ENCODE assay signal across 13 cellular contexts in genomic region chr6:160236235-160236872, GRCh38. TPM values are rescaled to one million over a fixed set of nuclear protein-coding genes. Genes with fewer than 3 reads are reported as not detected.
DNase-seq lines count a peak whose midpoint lies in the region; FAIRE-seq and TF ChIP-seq lines count a peak whose summit lies in the region.
"Not testable (repeated sequence)": the region's sequence is repeated elsewhere in the genome, so short reads cannot be mapped to it uniquely, and the experiment has no call there.
"Had no signal": no experiment of that assay in that cellular context is flagged by ENCODE, and none has a peak within 500 bp of the region (broad histone marks: within the 10 kb centered on the region; RNA-seq: fewer than 3 reads in every experiment).

No MANE protein-coding gene starts in this region.

- WGBS in endodermal cell (ENCODE audit: insufficient coverage in 1 of 2, insufficient read length in 1 of 2), 2 experiments, result 76 to 92% methylated on average over 2 of the region's 2 CpGs

- in situ Hi-C loops in Caki2 (cut with HindIII; ENCODE audit: low pct_unique_long_range_greater_than_20kb, low sequenced_read_pairs), result not testable (repeated sequence)

- H4K20me1 ChIP-seq in astrocyte (ENCODE audit: insufficient read depth, low read length); osteoblast (ENCODE audit: insufficient read depth, low read length): not testable (repeated sequence)

- H3K9me3 ChIP-seq in astrocyte (ENCODE audit: insufficient read depth, low read depth, low read length); osteoblast (ENCODE audit: low read depth, low read length); tibial artery: not testable (repeated sequence)
- peaks cover 61% of the 10 kb centered on the region for H3K9me3 ChIP-seq in endodermal cell (ENCODE audit: control insufficient read depth, low read length)

- H3K4me3 ChIP-seq in astrocyte (ENCODE audit: insufficient read depth, low read depth, low read length); fibroblast of the aortic adventitia (ENCODE audit: low read depth, low read length); osteoblast (ENCODE audit: insufficient read depth, low read length); tibial artery: not testable (repeated sequence)
- peak overlapping the region; percentile 15 for H3K4me3 ChIP-seq in endodermal cell (ENCODE audit: low read length)

- TF ChIP-seq CTCF in astrocyte (IDR thresholded peaks at IDR 0.05; ENCODE audit: insufficient read depth, low read depth, low read length); endodermal cell (conservative IDR thresholded peaks at IDR 0.05); fibroblast of the aortic adventitia (IDR thresholded peaks at IDR 0.05; ENCODE audit: insufficient read depth, low read length); osteoblast (IDR thresholded peaks at IDR 0.05; ENCODE audit: extremely low read depth, low read depth, low read length); tibial artery (IDR thresholded peaks at IDR 0.05): not testable (repeated sequence)

- H3K4me1 Mint-ChIP-seq in astrocyte (ENCODE audit: low read depth, unreplicated experiment) (peaks cover 30% of the 10 kb centered on the region), endodermal cell (peaks cover 14% of the 10 kb centered on the region)

- H3K27ac ChIP-seq in astrocyte (ENCODE audit: low read depth, low read length); endodermal cell (ENCODE audit: low read depth, low read length): not testable (repeated sequence)
- H3K27ac ChIP-seq in osteoblast (ENCODE audit: low read depth, low read length) (peak overlapping the region; percentile 77), tibial artery (peak overlapping the region; percentile 47 to 49)

- H3K36me3 Mint-ChIP-seq in astrocyte (ENCODE audit: low read depth, unreplicated experiment); endodermal cell (ENCODE audit: low read depth): not testable (repeated sequence)

- H3K27me3 ChIP-seq in astrocyte (ENCODE audit: insufficient read depth, low read length); endodermal cell (ENCODE audit: control insufficient read depth, insufficient read depth, low read length, poor library complexity, severe bottlenecking); osteoblast (ENCODE audit: insufficient read depth, low read length); tibial artery: not testable (repeated sequence)

- H3K9ac ChIP-seq in astrocyte (ENCODE audit: low read length); endodermal cell (ENCODE audit: extremely low read depth, low read length, poor library complexity, severe bottlenecking): not testable (repeated sequence)

- not testable (repeated sequence) for H3K36me3 ChIP-seq in astrocyte (ENCODE audit: insufficient read depth, low read length); endodermal cell (ENCODE audit: control insufficient read depth, insufficient read depth, low read length); osteoblast (ENCODE audit: insufficient read depth, low read length); tibial artery

- H3K79me2 ChIP-seq in astrocyte (ENCODE audit: insufficient read depth, low read length); osteoblast (ENCODE audit: insufficient read depth, low read length): not testable (repeated sequence)

- H3K27ac Mint-ChIP-seq in astrocyte (ENCODE audit: unreplicated experiment), result peak overlapping the region; percentile 94
- H3K27ac Mint-ChIP-seq in endodermal cell, result not testable (repeated sequence)

- H3K27me3 Mint-ChIP-seq in astrocyte (ENCODE audit: low read depth, unreplicated experiment); endodermal cell (ENCODE audit: insufficient read depth): not testable (repeated sequence)

- intact Hi-C loops in tibial artery (cut with DNase I; ENCODE audit: low total_unique reads), result not testable (repeated sequence)

- H3K4me3 Mint-ChIP-seq in astrocyte (ENCODE audit: unreplicated experiment); endodermal cell: not testable (repeated sequence)

- not testable (repeated sequence) for H3K4me2 ChIP-seq in astrocyte (ENCODE audit: low read length); osteoblast (ENCODE audit: insufficient read depth, low read length)

- H3K4me1 ChIP-seq in astrocyte (ENCODE audit: insufficient read depth, low read length); endodermal cell (ENCODE audit: control insufficient read depth, insufficient read depth, low read length): not testable (repeated sequence)
- H3K4me1 ChIP-seq in osteoblast (ENCODE audit: insufficient read depth, low read length), result peaks cover 18% of the 10 kb centered on the region
- peaks cover 0 to 37% (median 8%) of the 10 kb centered on the region in 4 donors for H3K4me1 ChIP-seq in tibial artery

- DNase-seq in Caki2 (ENCODE audit: low read depth) (peak; percentile 34), M059J (ENCODE audit: low read depth) (peak; percentile 25), RCC 7860 (ENCODE audit: low spot score) (peak; percentile 22), fibroblast of the aortic adventitia (ENCODE audit: low read depth) (peak; percentile 27)
- DNase-seq in astrocyte (ENCODE audit: low read depth); endodermal cell; osteoblast (ENCODE audit: insufficient read length, low spot score, missing footprints); tibial artery: not testable (repeated sequence)

- not testable (repeated sequence) for H2AFZ ChIP-seq in astrocyte (ENCODE audit: low read depth, low read length); osteoblast (ENCODE audit: low read length)

- FAIRE-seq in RCC 7860 (lab: Jason Lieb, UNC); astrocyte (lab: Jason Lieb, UNC): not testable (repeated sequence)

- not testable (repeated sequence) for H3K9me3 Mint-ChIP-seq in astrocyte (ENCODE audit: unreplicated experiment)
- peaks cover 38% of the 10 kb centered on the region for H3K9me3 Mint-ChIP-seq in endodermal cell

RNA-seq across cellular contexts. Expression of gene SLC22A2, which starts 22.3 kb away (rescaled TPM):
- total RNA-seq in Caki2 (2014; rRNA removed; shearing (Covaris generic); ENCODE audit: low replicate concordance), result 0.10 TPM in 1 of 2 replicates, not detected in the other
- not detected in 2 replicates for total RNA-seq in M059J (2014; rRNA removed; shearing (Covaris generic))
- total RNA-seq in astrocyte (not detected in 2 replicates), endodermal cell (under 1 TPM; 0.64 to 1.00 TPM), fibroblast of the aortic adventitia (ENCODE audit: low replicate concordance) (not detected in 2 replicates), osteoblast (under 0.01 TPM in 2 replicates)
- polyA plus RNA-seq in endodermal cell (2013, experiment 1 of 2), result not detected
- polyA plus RNA-seq in endodermal cell (2013, experiment 2 of 2), result not detected
- total RNA-seq: Caco-2; CD4-positive, alpha-beta T cell; HFFc6; IMR-90 had no signal
- polyA plus RNA-seq: BJ, IMR-90 had no signal
